16 cellular contexts compared by ENCODE assay signal in genomic region chr3:73101916-73102315, GRCh38. TPM values are rescaled to one million over a fixed set of nuclear protein-coding genes. Genes with fewer than 3 reads are reported as not detected.
A peak's percentile ranks its signal among the peaks of the same experiment; 100 is the strongest.
DNase-seq lines count a peak whose midpoint lies in the region; ATAC-seq and TF ChIP-seq lines count a peak whose summit lies in the region.
"Had no signal": no experiment of that assay in that cellular context is flagged by ENCODE, and none has a peak within 500 bp of the region (broad histone marks: within the 10 kb centered on the region; RNA-seq: fewer than 3 reads in every experiment).

No MANE protein-coding gene starts in this region.

- DNase-seq in Caki2 (ENCODE audit: low read depth) (peak; percentile 27), SW480 (ENCODE audit: low spot score) (peak; percentile 11), left colon (no peak), renal cortical epithelial cell (ENCODE audit: low read depth) (peak; percentile 50), substantia nigra (lab: John Stamatoyannopoulos, UW) (no peak), GM13977 (ENCODE audit: low spot score) (no peak)
- DNase-seq in activated T-cell treated with anti-CD3 and anti-CD28 coated beads, Interleukin-2, amount 50 U/mL, for 1 hour, result no peak
- DNase-seq: ACHN; BE2C; C1 segment of cervical spinal cord; CD4-positive, CD25-positive, alpha-beta regulatory T cell; CD8-positive, alpha-beta memory T cell; COR-L47; DMS153; DMS79; GDM1 had no signal

- in situ Hi-C loops in Caki2 (cut with HindIII; ENCODE audit: low pct_unique_long_range_greater_than_20kb, low sequenced_read_pairs) (no loop called here), GM13977 (cut with MboI; ENCODE audit: low pct_unique_long_range_greater_than_20kb, low sequenced_read_pairs, unreplicated experiment) (loop anchor here (10.0 kb wide), 1 partner anchor 403 kb away; no protein-coding TSS in a partner anchor)

- peak; percentile 42 for ATAC-seq in left colon

- TF ChIP-seq CTCF in GM13977 (IDR thresholded peaks at IDR 0.05; ENCODE audit: extremely low read depth, insufficient read depth, missing control alignments), result no peak

- no peak overlapping the region for H3K27ac ChIP-seq in substantia nigra (ENCODE audit: low read depth, low read length, poor library complexity, severe bottlenecking)

- intact Hi-C loops in left colon (cut with DNase I, micrococcal nuclease), result loop anchor here (2.0 to 10.0 kb wide), 4 partner anchors 333 to 753 kb away; no protein-coding TSS in a partner anchor

RNA-seq across cellular contexts. Expression of gene EBLN2, which starts 40.5 kb away (rescaled TPM):
- total RNA-seq in Caki2 (2014; rRNA removed; shearing (Covaris generic); ENCODE audit: low replicate concordance), result 0.71 and 5.6 TPM in 2 replicates
- total RNA-seq in left colon (1 to 10 TPM; 3.2 to 5.3 TPM), renal cortical epithelial cell (3.6 and 5.7 TPM in 2 replicates)

Comparison
In these comparisons a context has a peak if more than half of its experiments do, and no peak if none do; other contexts are left out.
1. DNase-seq: peak in Caki2 (single experiment), SW480 (single experiment) and renal cortical epithelial cell (single experiment); none in left colon (0 of 2), substantia nigra (0 of 49), GM13977 (single experiment) and activated T-cell treated with anti-CD3 and anti-CD28 coated beads, Interleukin-2, amount 50 U/mL, for 1 hour (single experiment).